In the genomic region with DNA sequence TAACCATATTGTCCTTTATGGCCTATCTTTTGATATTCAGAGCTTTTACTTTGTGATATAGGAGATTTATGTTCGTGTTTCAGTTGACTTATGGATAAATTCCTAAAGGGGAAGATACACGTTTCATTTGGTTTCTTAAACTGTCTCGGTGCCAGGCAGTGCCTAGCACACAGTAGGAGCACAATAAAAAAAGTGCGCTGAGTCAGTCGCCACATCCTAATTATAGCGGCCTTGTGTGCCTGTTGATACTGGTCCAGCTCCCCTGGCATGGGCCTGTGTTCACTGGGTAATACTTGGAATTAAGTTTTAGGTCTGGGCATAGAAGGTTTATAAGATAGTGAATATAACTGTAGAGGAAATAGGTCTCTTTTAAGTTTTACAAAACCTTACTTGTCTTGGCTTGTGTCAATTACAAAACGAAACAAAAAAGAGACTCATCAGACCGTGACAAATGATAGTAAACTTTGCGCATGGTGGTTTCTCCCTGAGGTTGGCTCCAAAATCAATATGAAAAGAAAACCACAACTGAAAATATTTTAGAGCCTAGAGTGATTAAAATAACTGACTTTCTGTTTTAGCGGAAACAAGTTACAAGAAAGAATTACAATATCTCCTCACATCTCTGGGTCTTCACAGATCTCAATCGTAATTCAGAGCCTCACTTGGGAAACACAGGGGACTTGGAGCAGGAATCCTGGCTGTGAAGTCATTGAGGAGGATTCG, we compare ENCODE assay signal across 8 cellular contexts.
A peak's percentile ranks its signal among the peaks of the same experiment; 100 is the strongest.
DNase-seq lines count a peak whose midpoint lies in the region; ATAC-seq lines count a peak whose summit lies in the region.

No MANE protein-coding gene starts in this region.

- POLR2A ChIA-PET in activated CD8-positive, alpha-beta T cell treated with anti-CD3 and anti-CD28 coated beads, Interleukin-2, amount 10 ng/mL, durations not matched to agents 7 days and 5 days (lab: Charles Lee) = interaction anchor here (0.7 to 1.5 kb wide), 4 partner anchors 11 to 59 kb away, joined by 3 to 5 read pairs (median 4); no protein-coding TSS in a partner anchor

- no peaks in the 10 kb centered on the region for H3K9me3 Mint-ChIP-seq in activated CD8-positive, alpha-beta T cell treated with anti-CD3 and anti-CD28 coated beads, Interleukin-2, amount 10 ng/mL, durations not matched to agents 7 days and 5 days (ENCODE audit: insufficient read depth)

- peaks cover 32% of the 10 kb centered on the region for H3K36me3 Mint-ChIP-seq in activated CD8-positive, alpha-beta T cell treated with anti-CD3 and anti-CD28 coated beads, Interleukin-2, amount 10 ng/mL, durations not matched to agents 7 days and 5 days (ENCODE audit: low read depth)

- peaks cover 58% of the 10 kb centered on the region for H3K4me1 Mint-ChIP-seq in activated CD8-positive, alpha-beta T cell treated with anti-CD3 and anti-CD28 coated beads, Interleukin-2, amount 10 ng/mL, durations not matched to agents 7 days and 5 days (ENCODE audit: low read depth)

- CTCF ChIA-PET in activated CD8-positive, alpha-beta T cell treated with anti-CD3 and anti-CD28 coated beads, Interleukin-2, amount 10 ng/mL, durations not matched to agents 7 days and 5 days (lab: Charles Lee) = interaction anchor here (0.7 to 6.7 kb wide), 6 partner anchors 13 to 109 kb away, joined by 3 to 50 read pairs (median 5); no protein-coding TSS in a partner anchor

- ATAC-seq in GM18520 (IDR thresholded peaks at IDR 0.05; ENCODE audit: unreplicated experiment) (peak; percentile 60), HG03108 (IDR thresholded peaks at IDR 0.05; ENCODE audit: unreplicated experiment) (peak; percentile 82)
- peak; percentile 84 for ATAC-seq in activated CD8-positive, alpha-beta T cell treated with anti-CD3 and anti-CD28 coated beads, Interleukin-2, amount 10 ng/mL, durations not matched to agents 7 days and 5 days

- H3K4me3 Mint-ChIP-seq in activated CD8-positive, alpha-beta T cell treated with anti-CD3 and anti-CD28 coated beads, Interleukin-2, amount 10 ng/mL, durations not matched to agents 7 days and 5 days = peak overlapping the region; percentile 71

- DNase-seq in AG08395 (ENCODE audit: low spot score) = peak; percentile 50
- DNase-seq in activated CD8-positive, alpha-beta T cell treated with anti-CD3 and anti-CD28 coated beads, Interleukin-2, amount 10 ng/mL, durations not matched to agents 7 days and 5 days = peak; percentile 78
- peak; percentile 52 for DNase-seq in stromal cell of bone marrow (ENCODE audit: low read depth)
- DNase-seq in NK-92 (lab: John Stamatoyannopoulos, UW; ENCODE audit: unreplicated experiment) = no peak
- no peak for DNase-seq in NCI-H748 treated with DMSO at 0.1 percent for 48 hours (lab: John Stamatoyannopoulos, UW)
- no peak for DNase-seq in iPS-NIHi11 (ENCODE audit: low spot score)

- H3K27me3 Mint-ChIP-seq in activated CD8-positive, alpha-beta T cell treated with anti-CD3 and anti-CD28 coated beads, Interleukin-2, amount 10 ng/mL, durations not matched to agents 7 days and 5 days (ENCODE audit: low read depth) = no peaks in the 10 kb centered on the region

- peak overlapping the region; percentile 97 for H3K27ac Mint-ChIP-seq in activated CD8-positive, alpha-beta T cell treated with anti-CD3 and anti-CD28 coated beads, Interleukin-2, amount 10 ng/mL, durations not matched to agents 7 days and 5 days

Comparison
In these comparisons a context has a peak if more than half of its experiments do, and no peak if none do; other contexts are left out.
1. DNase-seq: peak in AG08395 (single experiment), activated CD8-positive, alpha-beta T cell treated with anti-CD3 and anti-CD28 coated beads, Interleukin-2, amount 10 ng/mL, durations not matched to agents 7 days and 5 days (single experiment) and stromal cell of bone marrow (single experiment); none in NK-92 (single experiment), NCI-H748 treated with DMSO at 0.1 percent for 48 hours (single experiment) and iPS-NIHi11 (single experiment).
2. Peak in every context shown above with its lines, with median percentiles within 50 percentile points of each other: ATAC-seq.